ENCODE assay signal across 22 cellular contexts in the genomic region with DNA sequence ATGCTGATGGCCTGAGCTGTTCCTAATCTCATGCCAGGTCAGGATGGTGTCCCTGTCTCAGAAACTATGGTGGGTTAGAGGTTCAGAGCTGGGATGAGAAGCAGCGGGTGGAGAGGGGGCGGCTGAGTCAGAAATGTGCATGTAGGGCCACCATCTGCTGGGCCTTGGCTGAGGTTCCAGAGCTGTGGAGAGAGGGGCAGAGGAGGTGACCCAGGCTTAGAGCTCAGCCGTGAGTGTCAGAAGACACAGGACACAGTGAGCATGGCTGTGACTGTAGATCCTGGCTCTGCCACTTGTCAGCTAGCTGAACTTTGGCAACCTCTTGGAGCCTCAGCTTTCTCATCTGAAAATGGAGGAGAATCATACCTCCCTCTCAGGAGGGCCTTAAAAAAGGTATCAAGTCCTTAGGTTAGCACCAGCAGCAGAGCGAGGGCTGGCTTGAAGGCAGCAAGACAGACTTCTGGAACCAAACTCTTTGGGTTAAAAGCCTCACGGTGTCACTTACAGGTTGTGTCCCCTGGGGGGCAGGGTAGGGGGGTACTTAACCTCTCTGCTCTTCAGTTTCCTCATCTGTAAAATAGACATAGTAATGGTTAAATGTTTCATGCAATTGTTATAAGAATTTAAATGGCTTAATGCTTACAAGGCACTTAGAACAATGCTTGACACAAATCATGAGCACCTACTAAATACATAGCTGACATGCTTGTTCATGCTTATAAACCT.
"Had no signal": no experiment of that assay in that cellular context is flagged by ENCODE, and none has a peak within 500 bp of the region (broad histone marks: within the 10 kb centered on the region; RNA-seq: fewer than 3 reads in every experiment).

No MANE protein-coding gene starts in this region.

- H3K4me1 Mint-ChIP-seq: activated T-helper 17 cell treated with anti-CD3 and anti-CD28 coated beads, Interleukin-2, amount 50 U/mL, for 72 hours; naive thymus-derived CD4-positive, alpha-beta T cell; stimulated activated naive B cell treated with anti-CD40 and anti-IgM and Interleukin-4, amounts not matched to agents 10 μg/mL and 1 μg/mL and 100 μg/mL, for 72 hours had no signal

- H3K9me3 ChIP-seq: ascending aorta, esophagus muscularis mucosa, left lung, mucosa of descending colon, vagina had no signal

- H3K9me3 Mint-ChIP-seq: activated T-helper 17 cell treated with anti-CD3 and anti-CD28 coated beads, Interleukin-2, amount 50 U/mL, for 72 hours had no signal

- H3K27ac Mint-ChIP-seq: memory B cell; naive thymus-derived CD4-positive, alpha-beta T cell; progenitor cell of endocrine pancreas; stimulated activated naive B cell treated with anti-CD40 and anti-IgM and Interleukin-4, amounts not matched to agents 10 μg/mL and 1 μg/mL and 100 μg/mL, for 72 hours had no signal

- FAIRE-seq: kidney had no signal

- ATAC-seq: activated T-helper 17 cell treated with anti-CD3 and anti-CD28 coated beads, Interleukin-2, amount 50 U/mL, for 72 hours; left lung; mucosa of descending colon; naive thymus-derived CD4-positive, alpha-beta T cell; stimulated activated naive B cell treated with anti-CD40 and anti-IgM and Interleukin-4, amounts not matched to agents 10 μg/mL and 1 μg/mL and 100 μg/mL, for 72 hours had no signal

- H3K36me3 ChIP-seq: ascending aorta, breast epithelium, esophagus muscularis mucosa, left lung, tibial nerve, vagina had no signal

- H3K27me3 Mint-ChIP-seq: progenitor cell of endocrine pancreas had no signal

- H3K27me3 ChIP-seq: ascending aorta, breast epithelium, left lung, tibial nerve, vagina had no signal

- H3K27ac ChIP-seq: ascending aorta, breast epithelium, esophagus muscularis mucosa, left lung, skin epidermis, tibial nerve, vagina had no signal

- H3K4me3 ChIP-seq: ascending aorta, breast epithelium, esophagus muscularis mucosa, left lung, mucosa of descending colon, skin epidermis, tibial nerve, vagina had no signal

- H3K4me1 ChIP-seq: ascending aorta, breast epithelium, left lung, tibial nerve, vagina had no signal

- DNase-seq: activated CD4-positive, alpha-beta T cell treated with anti-CD3 and anti-CD28 coated beads, Interleukin-2, amount 50 U/mL, for 4 hours; activated CD4-positive, CD25-positive, alpha-beta regulatory T cell treated with anti-CD3 and anti-CD28 coated beads, Interleukin-2, amount 50 U/mL, for 72 hours; activated naive CD4-positive, alpha-beta T cell treated with Interleukin-2 at 50 U/mL for 16 hours; hypothalamus; kidney; left lung; mucosa of descending colon; naive thymus-derived CD4-positive, alpha-beta T cell; right cardiac atrium; stimulated activated CD4-positive, alpha-beta T cell treated with anti-CD3 and anti-CD28 coated beads, Interleukin-15, amount 100 ng/mL, for 24 hours; stimulated activated CD4-positive, alpha-beta T cell treated with anti-CD3 and anti-CD28 coated beads, Interleukin-4, amount 100 ng/mL, for 1 hour; stimulated activated naive B cell treated with anti-CD40 and anti-IgM and Interleukin-4, amounts not matched to agents 10 μg/mL and 1 μg/mL and 100 μg/mL, for 72 hours; T1000 had no signal

- H3K4me3 Mint-ChIP-seq: activated T-helper 17 cell treated with anti-CD3 and anti-CD28 coated beads, Interleukin-2, amount 50 U/mL, for 72 hours; memory B cell; naive thymus-derived CD4-positive, alpha-beta T cell; stimulated activated naive B cell treated with anti-CD40 and anti-IgM and Interleukin-4, amounts not matched to agents 10 μg/mL and 1 μg/mL and 100 μg/mL, for 72 hours had no signal
